In the genomic region with DNA sequence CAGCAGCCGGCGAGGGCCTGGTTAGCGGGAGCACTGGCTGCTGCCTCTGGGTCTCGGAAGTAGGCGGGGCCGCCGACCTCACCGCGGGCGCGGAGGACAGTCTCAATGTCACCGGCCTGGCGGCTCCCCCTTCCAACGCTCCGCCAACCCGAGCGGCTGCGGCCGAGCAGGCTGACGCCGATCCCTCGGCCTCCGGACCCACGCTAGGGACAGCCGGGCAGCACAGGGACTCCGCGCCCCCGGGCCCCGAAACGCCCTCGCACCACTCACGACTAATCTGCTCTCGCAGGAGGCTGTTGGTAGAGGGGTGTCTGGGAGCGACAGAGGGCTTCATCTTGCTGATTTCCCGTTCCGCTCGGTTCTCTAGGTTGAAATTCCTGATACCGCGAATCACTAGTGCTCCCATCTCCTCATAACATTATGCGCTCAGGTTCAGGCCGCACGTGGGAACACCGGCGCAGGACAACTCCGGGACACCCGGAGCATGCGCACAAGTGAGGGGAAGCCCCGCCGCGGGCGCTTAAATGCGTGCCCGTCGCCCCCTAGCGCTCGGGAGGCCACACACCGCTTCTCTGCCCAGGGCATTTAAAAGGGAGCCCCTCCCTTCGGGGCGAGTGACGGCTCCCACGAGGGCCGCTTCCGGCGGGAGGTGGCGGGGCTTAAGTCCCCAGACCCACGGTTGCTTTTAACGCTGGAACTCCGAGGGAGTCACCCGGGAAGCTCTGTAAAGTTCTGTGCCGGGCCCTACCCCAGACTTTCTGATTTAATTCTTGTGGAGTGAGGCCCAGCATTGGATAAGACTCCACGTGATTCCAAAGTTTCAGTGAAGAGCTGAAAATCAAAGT, we compare ENCODE assay signal across 8 cellular contexts. TPM values are rescaled to one million over a fixed set of nuclear protein-coding genes. Genes with fewer than 3 reads are reported as not detected.
DNase-seq lines count a peak whose midpoint lies in the region; ATAC-seq and TF ChIP-seq lines count a peak whose summit lies in the region.

A gene (minus strand): TSS at position 496 of the 845 bp plus-strand sequence. CDS start 90 bp downstream, at position 406.

- H3K4me1 ChIP-seq in DOHH2 (ENCODE audit: control insufficient read depth, low read length) (peaks cover 31% of the 10 kb centered on the region), Peyer's patch (peaks cover 0 to 28% (median 8%) of the 10 kb centered on the region in 4 donors), esophagus squamous epithelium (peaks cover 7 to 39% (median 13%) of the 10 kb centered on the region in 3 donors)

- peaks cover 7% of the 10 kb centered on the region for H3F3A ChIP-seq in DOHH2 (ENCODE audit: control insufficient read depth, insufficient read depth)

- H3K9me3 ChIP-seq in DOHH2 (ENCODE audit: control insufficient read depth, insufficient read depth, low read length) (no peaks in the 10 kb centered on the region), KOPT-K1 (ENCODE audit: insufficient read depth, low read length, poor library complexity, severe bottlenecking) (no peaks in the 10 kb centered on the region), Peyer's patch (no peaks in the 10 kb centered on the region), esophagus squamous epithelium (no peaks in the 10 kb centered on the region)

- H3K9me2 ChIP-seq in DOHH2 (replicated peaks; ENCODE audit: control insufficient read depth, low read length) = no peaks in the 10 kb centered on the region

- ATAC-seq in GM21786 (IDR thresholded peaks at IDR 0.05; ENCODE audit: unreplicated experiment) = peak; percentile 90
- peak; percentile 91 to 92 for ATAC-seq in activated T-cell treated with anti-CD3 and anti-CD28 coated beads, Interleukin-2, amount 50 U/mL, for 72 hours (replicated peaks in 1 of 2)
- peak; percentile 89 for ATAC-seq in naive B cell (ENCODE audit: low read depth in 2 of 2)
- peak; percentile 97 for ATAC-seq in stimulated activated memory B cell treated with anti-CD40 and anti-IgM and Interleukin-4, amounts not matched to agents 10 μg/mL and 1 μg/mL and 100 μg/mL, for 72 hours

- peak; percentile 41 to 60 for TF ChIP-seq POLR2A in Peyer's patch (IDR thresholded peaks at IDR 0.05)
- TF ChIP-seq POLR2A in esophagus squamous epithelium (IDR thresholded peaks at IDR 0.05) = peak in 2 of 4 donors; percentile 40 to 60

- 0 to 1% methylated on average over 13 to 14 of the region's 71 CpGs for WGBS in esophagus squamous epithelium, 2 donors

- H3K36me3 ChIP-seq in DOHH2 (ENCODE audit: control insufficient read depth, low read length) (peaks cover 50% of the 10 kb centered on the region), KOPT-K1 (ENCODE audit: insufficient read depth, low read length) (peaks cover 40% of the 10 kb centered on the region), Peyer's patch (peaks cover 0 to 25% (median 0%) of the 10 kb centered on the region in 3 donors), esophagus squamous epithelium (peaks cover 0 to 38% (median 0%) of the 10 kb centered on the region in 3 donors)

- peak; percentile 81 for TF ChIP-seq CTCF in DOHH2 (IDR thresholded peaks at IDR 0.05; ENCODE audit: low read depth, low read length, poor library complexity, severe bottlenecking)
- peak; percentile 87 to 98 (median 96) for TF ChIP-seq CTCF in Peyer's patch (IDR thresholded peaks at IDR 0.05)
- peak; percentile 82 to 98 (median 95) for TF ChIP-seq CTCF in esophagus squamous epithelium (IDR thresholded peaks at IDR 0.05)

- peaks cover 50% of the 10 kb centered on the region for H3K79me2 ChIP-seq in DOHH2 (ENCODE audit: control insufficient read depth, low read length)

- H3K4me2 ChIP-seq in DOHH2 (ENCODE audit: low read length) = peak within 1 kb of the TSS; percentile 71

- H3K27ac ChIP-seq in DOHH2 (ENCODE audit: low read depth, low read length) (peak within 1 kb of the TSS; percentile 64), KOPT-K1 (ENCODE audit: low read depth, low read length, poor library complexity, severe bottlenecking) (peak within 1 kb of the TSS; percentile 85), Peyer's patch (peak within 1 kb of the TSS; percentile 85 to 95 (median 90)), esophagus squamous epithelium (peak within 1 kb of the TSS; percentile 85 to 97 (median 92))

- peak within 1 kb of the TSS; percentile 94 to 96 for H3K4me3 Mint-ChIP-seq in activated T-cell treated with anti-CD3 and anti-CD28 coated beads, Interleukin-2, amount 50 U/mL, for 72 hours
- H3K4me3 Mint-ChIP-seq in naive B cell = peak within 1 kb of the TSS; percentile 93 to 99 (median 98)
- H3K4me3 Mint-ChIP-seq in stimulated activated memory B cell treated with anti-CD40 and anti-IgM and Interleukin-4, amounts not matched to agents 10 μg/mL and 1 μg/mL and 100 μg/mL, for 72 hours = peak within 1 kb of the TSS; percentile 92

- intact Hi-C loops in esophagus squamous epithelium (cut with DNase I) = no loop called here

- H3K27ac Mint-ChIP-seq in activated T-cell treated with anti-CD3 and anti-CD28 coated beads, Interleukin-2, amount 50 U/mL, for 72 hours = peak within 1 kb of the TSS; percentile 98
- peak within 1 kb of the TSS; percentile 90 to 99 (median 98) for H3K27ac Mint-ChIP-seq in naive B cell
- peak within 1 kb of the TSS; percentile 91 for H3K27ac Mint-ChIP-seq in stimulated activated memory B cell treated with anti-CD40 and anti-IgM and Interleukin-4, amounts not matched to agents 10 μg/mL and 1 μg/mL and 100 μg/mL, for 72 hours

- no peaks in the 10 kb centered on the region for H3K9me3 Mint-ChIP-seq in activated T-cell treated with anti-CD3 and anti-CD28 coated beads, Interleukin-2, amount 50 U/mL, for 72 hours
- no peaks in the 10 kb centered on the region for H3K9me3 Mint-ChIP-seq in naive B cell
- H3K9me3 Mint-ChIP-seq in stimulated activated memory B cell treated with anti-CD40 and anti-IgM and Interleukin-4, amounts not matched to agents 10 μg/mL and 1 μg/mL and 100 μg/mL, for 72 hours = no peaks in the 10 kb centered on the region

- H4K20me1 ChIP-seq in DOHH2 (ENCODE audit: control insufficient read depth, insufficient read depth, low read depth, low read length) = peaks cover 26% of the 10 kb centered on the region

- H3K4me1 Mint-ChIP-seq in activated T-cell treated with anti-CD3 and anti-CD28 coated beads, Interleukin-2, amount 50 U/mL, for 72 hours (ENCODE audit: low read depth) = peaks cover 28% of the 10 kb centered on the region
- peaks cover 15 to 31% (median 22%) of the 10 kb centered on the region in 3 donors for H3K4me1 Mint-ChIP-seq in naive B cell
- peaks cover 28% of the 10 kb centered on the region for H3K4me1 Mint-ChIP-seq in stimulated activated memory B cell treated with anti-CD40 and anti-IgM and Interleukin-4, amounts not matched to agents 10 μg/mL and 1 μg/mL and 100 μg/mL, for 72 hours

- H3K36me3 Mint-ChIP-seq in activated T-cell treated with anti-CD3 and anti-CD28 coated beads, Interleukin-2, amount 50 U/mL, for 72 hours (ENCODE audit: insufficient read depth in 2 of 2) = peaks cover 5 to 11% of the 10 kb centered on the region in 2 donors
- no peaks in the 10 kb centered on the region for H3K36me3 Mint-ChIP-seq in naive B cell
- peaks cover 6% of the 10 kb centered on the region for H3K36me3 Mint-ChIP-seq in stimulated activated memory B cell treated with anti-CD40 and anti-IgM and Interleukin-4, amounts not matched to agents 10 μg/mL and 1 μg/mL and 100 μg/mL, for 72 hours

- H3K27me3 Mint-ChIP-seq in activated T-cell treated with anti-CD3 and anti-CD28 coated beads, Interleukin-2, amount 50 U/mL, for 72 hours (ENCODE audit: low read depth) = peaks cover 10% of the 10 kb centered on the region
- peaks cover 0 to 14% (median 8%) of the 10 kb centered on the region in 3 donors for H3K27me3 Mint-ChIP-seq in naive B cell
- peaks cover 2% of the 10 kb centered on the region for H3K27me3 Mint-ChIP-seq in stimulated activated memory B cell treated with anti-CD40 and anti-IgM and Interleukin-4, amounts not matched to agents 10 μg/mL and 1 μg/mL and 100 μg/mL, for 72 hours

- DNase-seq in Peyer's patch (peak; percentile 95 to 99 (median 97)), esophagus squamous epithelium (lab: John Stamatoyannopoulos, UW) (peak; percentile 70), naive B cell (peak; percentile 95)
- DNase-seq in activated T-cell treated with anti-CD3 and anti-CD28 coated beads, Interleukin-2, amount 50 U/mL, for 72 hours = peak; percentile 95 to 97

- H3K27me3 ChIP-seq in DOHH2 (ENCODE audit: control insufficient read depth, low read length) = peaks cover 10% of the 10 kb centered on the region; the same call in 1 of the 2 replicates
- no peaks in the 10 kb centered on the region for H3K27me3 ChIP-seq in Peyer's patch
- no peaks in the 10 kb centered on the region for H3K27me3 ChIP-seq in esophagus squamous epithelium

- H3K4me3 ChIP-seq in DOHH2 (ENCODE audit: low read length) = peak within 1 kb of the TSS; percentile 99
- peak within 1 kb of the TSS; percentile 63 to 93 (median 82) for H3K4me3 ChIP-seq in Peyer's patch
- H3K4me3 ChIP-seq in esophagus squamous epithelium = peak within 1 kb of the TSS; percentile 72 to 96 (median 74)

RNA-seq across cellular contexts. Expression of the gene that starts here (rescaled TPM):
- total RNA-seq in Peyer's patch = 10 to 100 TPM; 13.2 to 18.9 (median 15.3) TPM
- total RNA-seq in activated T-cell treated with anti-CD3 and anti-CD28 coated beads, Interleukin-2, amount 50 U/mL, for 72 hours = 10 to 100 TPM; 53.9 to 63.5 TPM
- 10 to 100 TPM; 21.8 to 29.6 (median 25.3) TPM for total RNA-seq in esophagus squamous epithelium
- polyA plus RNA-seq in naive B cell (ENCODE audit: low read depth in 6 of 6) = 10 to 100 TPM; 35.9 to 84.7 (median 71.4) TPM

Comparison
In these comparisons a context has a peak if more than half of its experiments do, and no peak if none do; other contexts are left out.
1. Peak in every context shown above with its lines: DNase-seq, ATAC-seq, H3K4me3 ChIP-seq and H3K27ac ChIP-seq.